Comparison of ENCODE assay signal across 17 cellular contexts in the genomic region with DNA sequence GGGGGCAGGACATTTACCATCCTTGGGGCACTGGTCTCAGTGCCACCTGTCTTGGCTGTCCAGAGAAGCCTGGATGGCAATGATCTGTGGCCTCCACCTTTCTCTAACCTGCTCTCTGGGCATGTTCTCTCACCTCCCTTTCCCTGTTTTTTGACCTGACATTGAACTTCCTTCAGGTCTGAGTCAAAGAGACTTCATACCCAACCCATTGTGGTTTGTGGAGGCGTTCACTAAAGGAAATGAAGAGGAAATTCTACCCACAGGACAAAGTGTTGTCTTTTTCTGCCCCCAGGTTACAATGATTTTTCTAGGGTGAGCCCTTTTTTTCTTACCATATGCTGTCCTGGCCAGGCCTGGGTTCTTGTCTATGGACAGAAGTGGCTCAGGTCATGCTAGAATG.
A peak's percentile ranks its signal among the peaks of the same experiment; 100 is the strongest.
DNase-seq lines count a peak whose midpoint lies in the region; ATAC-seq and TF ChIP-seq lines count a peak whose summit lies in the region.
"Had no signal": no experiment of that assay in that cellular context is flagged by ENCODE, and none has a peak within 500 bp of the region (broad histone marks: within the 10 kb centered on the region; RNA-seq: fewer than 3 reads in every experiment).

No MANE protein-coding gene starts in this region.

- no peak overlapping the region for H3K4me3 Mint-ChIP-seq in activated CD4-positive, alpha-beta T cell treated with anti-CD3 and anti-CD28 coated beads, Interleukin-2, amount 10 ng/mL, durations not matched to agents 7 days and 5 days
- H3K4me3 Mint-ChIP-seq: activated T-helper 1 cell treated with anti-CD3 and anti-CD28 coated beads, Interleukin-12 subunit alpha, Interleukin-12 subunit beta, Interleukin-2, Interleukin-4 antibody, amounts not matched to agents 30 ng/mL and 10 ng/mL and 1 ng/mL, durations not matched to agents 14 hours and 24 hours and 36 hours; brain had no signal

- no peaks in the 10 kb centered on the region for H3K9me2 ChIP-seq in MM.1S (replicated peaks; ENCODE audit: insufficient read depth, low read length)

- peaks cover 15% of the 10 kb centered on the region for H3K4me1 Mint-ChIP-seq in activated CD4-positive, alpha-beta T cell treated with anti-CD3 and anti-CD28 coated beads, Interleukin-2, amount 10 ng/mL, durations not matched to agents 7 days and 5 days
- H3K4me1 Mint-ChIP-seq: brain had no signal

- no peak overlapping the region for H3K9ac ChIP-seq in MM.1S (ENCODE audit: low read length)

- H3K27ac ChIP-seq in MM.1S (ENCODE audit: low read length), result no peak overlapping the region
- H3K27ac ChIP-seq in right atrium auricular region, result no peak overlapping the region
- H3K27ac ChIP-seq: A549, ovary, thoracic aorta had no signal

- H3K27me3 Mint-ChIP-seq in activated CD4-positive, alpha-beta T cell treated with anti-CD3 and anti-CD28 coated beads, Interleukin-2, amount 10 ng/mL, durations not matched to agents 7 days and 5 days, result peaks cover 47% of the 10 kb centered on the region

- CTCF ChIA-PET in activated CD4-positive, alpha-beta T cell treated with anti-CD3 and anti-CD28 coated beads, Interleukin-2, amount 10 ng/mL, durations not matched to agents 7 days and 5 days (lab: Charles Lee), result no interaction called here

- H3K9me3 ChIP-seq in MM.1S (replicated peaks; ENCODE audit: insufficient read depth, low read length), result no peaks in the 10 kb centered on the region
- H3K9me3 ChIP-seq in right atrium auricular region, result no peaks in the 10 kb centered on the region
- H3K9me3 ChIP-seq: ovary, thoracic aorta had no signal

- H3K36me3 ChIP-seq in MM.1S (replicated peaks; ENCODE audit: insufficient read depth, low read length), result no peaks in the 10 kb centered on the region
- H3K36me3 ChIP-seq in right atrium auricular region, result no peaks in the 10 kb centered on the region
- H3K36me3 ChIP-seq: ovary, thoracic aorta had no signal

- H3K4me2 ChIP-seq in MM.1S (ENCODE audit: low read depth, low read length), result no peak overlapping the region
- H3K4me2 ChIP-seq: A549 had no signal

- no peak overlapping the region for H2AFZ ChIP-seq in MM.1S (ENCODE audit: low read length)

- no peak overlapping the region for H3K27ac Mint-ChIP-seq in activated CD4-positive, alpha-beta T cell treated with anti-CD3 and anti-CD28 coated beads, Interleukin-2, amount 10 ng/mL, durations not matched to agents 7 days and 5 days
- H3K27ac Mint-ChIP-seq: activated T-helper 1 cell treated with anti-CD3 and anti-CD28 coated beads, Interleukin-12 subunit alpha, Interleukin-12 subunit beta, Interleukin-2, Interleukin-4 antibody, amounts not matched to agents 30 ng/mL and 10 ng/mL and 1 ng/mL, durations not matched to agents 14 hours and 24 hours and 36 hours; brain had no signal

- no peaks in the 10 kb centered on the region for H3K36me3 Mint-ChIP-seq in activated CD4-positive, alpha-beta T cell treated with anti-CD3 and anti-CD28 coated beads, Interleukin-2, amount 10 ng/mL, durations not matched to agents 7 days and 5 days (ENCODE audit: low read depth)
- H3K36me3 Mint-ChIP-seq: brain had no signal

- H3K4me3 ChIP-seq in MM.1S (ENCODE audit: low read length) (no peak overlapping the region), right atrium auricular region (no peak overlapping the region)
- H3K4me3 ChIP-seq: A549, ovary, thoracic aorta had no signal

- H4K20me1 ChIP-seq in MM.1S (ENCODE audit: insufficient read depth, low read length), result no peaks in the 10 kb centered on the region

- POLR2A ChIA-PET in activated CD4-positive, alpha-beta T cell treated with anti-CD3 and anti-CD28 coated beads, Interleukin-2, amount 10 ng/mL, durations not matched to agents 7 days and 5 days (lab: Charles Lee), result no interaction called here

- H3K4me1 ChIP-seq in MM.1S (ENCODE audit: low read length) (no peaks in the 10 kb centered on the region), right atrium auricular region (no peaks in the 10 kb centered on the region)

- no peaks in the 10 kb centered on the region for H3K79me2 ChIP-seq in MM.1S (ENCODE audit: low read length)

- H3K9me3 Mint-ChIP-seq in activated CD4-positive, alpha-beta T cell treated with anti-CD3 and anti-CD28 coated beads, Interleukin-2, amount 10 ng/mL, durations not matched to agents 7 days and 5 days, result peaks cover 3% of the 10 kb centered on the region

- H3F3A ChIP-seq in MM.1S (ENCODE audit: insufficient read depth, low read length), result no peaks in the 10 kb centered on the region

- no peak for ATAC-seq in HG03457 (IDR thresholded peaks at IDR 0.05; ENCODE audit: unreplicated experiment)
- ATAC-seq: A549; activated CD4-positive, CD25-positive, alpha-beta regulatory T cell treated with anti-CD3 and anti-CD28 coated beads, Interleukin-2, amount 50 U/mL, for 24 hours had no signal

- no peak for TF ChIP-seq CTCF in MM.1S (IDR thresholded peaks at IDR 0.05; ENCODE audit: low read length)
- no peak for TF ChIP-seq CTCF in right atrium auricular region (IDR thresholded peaks at IDR 0.05)

- H3K27me3 ChIP-seq in MM.1S (replicated peaks; ENCODE audit: insufficient read depth, low read length), result no peaks in the 10 kb centered on the region
- no peaks in the 10 kb centered on the region for H3K27me3 ChIP-seq in right atrium auricular region
- H3K27me3 ChIP-seq: ovary had no signal

- peak; percentile 8 for DNase-seq in activated CD4-positive, alpha-beta T cell treated with anti-CD3 and anti-CD28 coated beads, Interleukin-2, amount 10 ng/mL, durations not matched to agents 7 days and 5 days
- DNase-seq in activated CD4-positive, alpha-beta T cell treated with anti-CD3 and anti-CD28 coated beads for 1 hour, result no peak
- DNase-seq in MM.1S (peak; percentile 15), astrocyte of the hippocampus (ENCODE audit: low read depth, low spot score) (peak; percentile 26), renal cortical epithelial cell (ENCODE audit: low read depth) (peak; percentile 70), SIG-M5 treated with dmso at 0.1 percent for 504 hours (lab: John Stamatoyannopoulos, UW; ENCODE audit: unreplicated experiment) (no peak), right atrium auricular region (ENCODE audit: low spot score) (no peak)
- DNase-seq: effector memory CD4-positive, alpha-beta T cell; NCI-H2107; ovary; SW 1271 had no signal

Comparison
In these comparisons a context has a peak if more than half of its experiments do, and no peak if none do; other contexts are left out.
1. DNase-seq: peak in activated CD4-positive, alpha-beta T cell treated with anti-CD3 and anti-CD28 coated beads, Interleukin-2, amount 10 ng/mL, durations not matched to agents 7 days and 5 days (single experiment), MM.1S (single experiment), astrocyte of the hippocampus (single experiment) and renal cortical epithelial cell (single experiment); none in activated CD4-positive, alpha-beta T cell treated with anti-CD3 and anti-CD28 coated beads for 1 hour (single experiment), SIG-M5 treated with dmso at 0.1 percent for 504 hours (single experiment) and right atrium auricular region (single experiment).